In genomic region chr16:74288065-74288464, GRCh38 we compare ENCODE assay signal across 9 cellular contexts.
"Had no signal": no experiment of that assay in that cellular context is flagged by ENCODE, and none has a peak within 500 bp of the region (broad histone marks: within the 10 kb centered on the region; RNA-seq: fewer than 3 reads in every experiment).

No MANE protein-coding gene starts in this region.

- H3K4me3 ChIP-seq: GM23248, GM23338, HAP-1 had no signal

- ATAC-seq: GM23338, HCT116 had no signal

- H3K36me3 ChIP-seq: HAP-1 had no signal

- H3K9me3 ChIP-seq: HAP-1 had no signal

- H3K4me1 ChIP-seq: HAP-1 had no signal

- DNase-seq: GM23248, GOT3, H7, H9, HCEC 1CT, HFFc6 had no signal

- H3K27ac ChIP-seq: GM23248 had no signal
